In the genomic region with DNA sequence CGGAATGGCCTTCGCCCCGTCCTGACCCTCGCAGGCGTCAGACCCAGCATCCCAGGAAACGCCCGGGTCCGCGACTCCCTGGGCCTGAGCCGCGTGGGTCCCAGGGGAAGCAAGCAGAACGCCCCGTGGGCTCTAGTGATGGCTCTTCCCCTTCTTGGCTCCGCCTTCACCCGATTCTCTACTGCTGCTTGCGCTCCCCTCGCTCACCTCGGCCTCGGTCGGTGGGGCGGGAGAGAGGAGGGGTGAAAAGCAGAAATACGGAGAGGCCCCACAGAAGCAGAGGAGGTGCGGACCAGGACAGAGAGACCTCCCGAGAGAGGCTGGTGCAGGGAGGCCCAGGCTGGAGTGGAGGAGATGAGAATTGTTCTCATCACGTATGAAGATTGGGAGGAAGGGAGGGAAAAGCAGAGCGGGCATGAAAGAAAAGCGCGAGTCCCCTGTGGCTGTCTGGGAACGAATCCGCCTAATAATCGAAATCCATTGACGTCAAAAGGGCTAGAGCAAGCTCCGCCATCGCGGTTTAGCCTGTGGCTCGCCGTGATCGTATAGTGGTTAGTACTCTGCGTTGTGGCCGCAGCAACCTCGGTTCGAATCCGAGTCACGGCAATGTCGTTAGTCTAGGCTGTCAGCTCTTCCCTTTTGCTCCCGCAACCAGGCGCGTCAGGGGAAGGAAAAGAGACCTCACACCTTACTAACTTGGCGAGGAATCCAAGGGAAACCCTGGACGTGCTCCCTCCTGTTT, we compare ENCODE assay signal across 8 cellular contexts.
DNase-seq lines count a peak whose midpoint lies in the region; ATAC-seq and TF ChIP-seq lines count a peak whose summit lies in the region.
"Not testable (repeated sequence)": the region's sequence is repeated elsewhere in the genome, so short reads cannot be mapped to it uniquely, and the experiment has no call there.

No MANE protein-coding gene starts in this region.

- TF ChIP-seq POLR2A in esophagus muscularis mucosa (IDR thresholded peaks at IDR 0.05; ENCODE audit: low read depth); right lobe of liver (IDR thresholded peaks at IDR 0.05): not testable (repeated sequence)

- H3K4me1 Mint-ChIP-seq in activated naive CD4-positive, alpha-beta T cell treated with anti-CD3 and anti-CD28 coated beads, Interleukin-2, amount 50 U/mL, for 24 hours = not testable (repeated sequence)

- not testable (repeated sequence) for DNase-seq in AG10803 (ENCODE audit: low read depth); NT2/D1 (ENCODE audit: low read depth, low spot score); esophagus muscularis mucosa (ENCODE audit: extremely low spot score); right lobe of liver; sciatic nerve (ENCODE audit: low spot score)

- H3K4me3 ChIP-seq in AG10803 (ENCODE audit: low read length) (peak overlapping the region; percentile 57), NT2/D1 (ENCODE audit: insufficient read length, low read depth) (peak overlapping the region; percentile 53), esophagus muscularis mucosa (peak overlapping the region in 3 of 4 donors; percentile 35 to 56 (median 45))
- H3K4me3 ChIP-seq in right lobe of liver = not testable (repeated sequence)

- not testable (repeated sequence) for H3K9me3 ChIP-seq in NT2/D1 (ENCODE audit: insufficient read depth, low read length); esophagus muscularis mucosa; right lobe of liver

- H3K4me3 Mint-ChIP-seq in activated naive CD4-positive, alpha-beta T cell treated with anti-CD3 and anti-CD28 coated beads, Interleukin-2, amount 50 U/mL, for 24 hours = peak overlapping the region; percentile 86

- not testable (repeated sequence) for H3K27ac Mint-ChIP-seq in activated naive CD4-positive, alpha-beta T cell treated with anti-CD3 and anti-CD28 coated beads, Interleukin-2, amount 50 U/mL, for 24 hours

- intact Hi-C loops in esophagus muscularis mucosa (cut with DNase I); right lobe of liver (cut with DNase I); sciatic nerve (cut with DNase I): not testable (repeated sequence)

- H3K9me3 Mint-ChIP-seq in activated naive CD4-positive, alpha-beta T cell treated with anti-CD3 and anti-CD28 coated beads, Interleukin-2, amount 50 U/mL, for 24 hours = not testable (repeated sequence)

- not testable (repeated sequence) for H3K36me3 Mint-ChIP-seq in activated naive CD4-positive, alpha-beta T cell treated with anti-CD3 and anti-CD28 coated beads, Interleukin-2, amount 50 U/mL, for 24 hours

- no CpG with 5 or more reads among the region's 50 CpGs for WGBS in esophagus muscularis mucosa
- no CpG with 5 or more reads among the region's 50 CpGs for WGBS in right lobe of liver (ENCODE audit: insufficient coverage, low coverage, low lambda C conversion rate, missing lambda C conversion rate)

- not testable (repeated sequence) for TF ChIP-seq CTCF in AG10803 (conservative IDR thresholded peaks at IDR 0.05; ENCODE audit: low read length); esophagus muscularis mucosa (IDR thresholded peaks at IDR 0.05); right lobe of liver (IDR thresholded peaks at IDR 0.05)

- H3K27me3 ChIP-seq in NT2/D1 (ENCODE audit: insufficient read depth, insufficient read length); right lobe of liver: not testable (repeated sequence)
- peaks cover 0 to 34% (median 0%) of the 10 kb centered on the region in 4 donors for H3K27me3 ChIP-seq in esophagus muscularis mucosa

- H3K36me3 ChIP-seq in NT2/D1 (ENCODE audit: insufficient read depth, insufficient read length, low read length); esophagus muscularis mucosa; right lobe of liver: not testable (repeated sequence)

- ATAC-seq in GM19395 (IDR thresholded peaks at IDR 0.05; ENCODE audit: unreplicated experiment) (peak; percentile 80), HG02884 (IDR thresholded peaks at IDR 0.05; ENCODE audit: unreplicated experiment) (peak; percentile 79), right lobe of liver (peak; percentile 47 to 72 (median 70)), sciatic nerve (peak; percentile 92)

- peaks cover 26% of the 10 kb centered on the region for H3K27me3 Mint-ChIP-seq in activated naive CD4-positive, alpha-beta T cell treated with anti-CD3 and anti-CD28 coated beads, Interleukin-2, amount 50 U/mL, for 24 hours

- not testable (repeated sequence) for TF ChIP-seq EP300 in esophagus muscularis mucosa (IDR thresholded peaks at IDR 0.05)

- not testable (repeated sequence) for H3K4me1 ChIP-seq in NT2/D1 (ENCODE audit: insufficient read depth, insufficient read length); esophagus muscularis mucosa; right lobe of liver

- peak overlapping the region in 1 of 4 donors; percentile 52 for H3K27ac ChIP-seq in esophagus muscularis mucosa (replicated peaks in 1 of 4)
- H3K27ac ChIP-seq in right lobe of liver = not testable (repeated sequence)

- peak overlapping the region; percentile 77 for H3K9ac ChIP-seq in NT2/D1 (ENCODE audit: insufficient read length, low read depth)
